In genomic region chr2:64987963-64988419, GRCh38 we compare ENCODE assay signal across 8 cellular contexts. TPM values are rescaled to one million over a fixed set of nuclear protein-coding genes. Genes with fewer than 3 reads are reported as not detected.
DNase-seq lines count a peak whose midpoint lies in the region; ATAC-seq and TF ChIP-seq lines count a peak whose summit lies in the region.

No MANE protein-coding gene starts in this region.

- peak overlapping the region; percentile 11 for H3K56ac ChIP-seq in mesendoderm (ENCODE audit: low read length)

- no peak for TF ChIP-seq CTCF in NB4 (IDR thresholded peaks at IDR 0.05; ENCODE audit: low read depth, low read length)

- H3K27ac Mint-ChIP-seq in central memory CD8-positive, alpha-beta T cell (ENCODE audit: low read depth): peak overlapping the region; percentile 17

- ATAC-seq in central memory CD8-positive, alpha-beta T cell (replicated peaks; ENCODE audit: extremely low read depth, poor library complexity, severe bottlenecking): no peak
- no peak for ATAC-seq in HG03045 (IDR thresholded peaks at IDR 0.05; ENCODE audit: unreplicated experiment)

- peaks cover 27% of the 10 kb centered on the region for H3K27me3 ChIP-seq in mesendoderm (ENCODE audit: insufficient read depth, low read length, poor library complexity)

- no peaks in the 10 kb centered on the region for H3K79me2 ChIP-seq in mesendoderm (ENCODE audit: control insufficient read depth, insufficient read depth, low read length)

- H3K4me1 Mint-ChIP-seq in central memory CD8-positive, alpha-beta T cell: peaks cover 50% of the 10 kb centered on the region

- no peaks in the 10 kb centered on the region for H3K27me3 Mint-ChIP-seq in central memory CD8-positive, alpha-beta T cell

- no CpG with 5 or more reads among the region's 12 CpGs for WGBS in mesendoderm (ENCODE audit: extremely low coverage, insufficient coverage, low lambda C conversion rate)

- no peaks in the 10 kb centered on the region for H3K79me1 ChIP-seq in mesendoderm (ENCODE audit: low read length)

- H3K4me1 ChIP-seq in mesendoderm (ENCODE audit: control insufficient read depth, low read depth, low read length): no peaks in the 10 kb centered on the region

- H3K4me2 ChIP-seq in mesendoderm (ENCODE audit: low read length): peak overlapping the region; percentile 77

- peak overlapping the region; percentile 73 for H3K4me3 ChIP-seq in NB4 (ENCODE audit: low read depth, low read length)
- H3K4me3 ChIP-seq in mesendoderm (ENCODE audit: low read length): no peak overlapping the region

- H4K5ac ChIP-seq in mesendoderm (ENCODE audit: low read length): no peak overlapping the region

- H3K18ac ChIP-seq in mesendoderm (ENCODE audit: low read length): no peak overlapping the region

- peaks cover 7% of the 10 kb centered on the region for H3K36me3 Mint-ChIP-seq in central memory CD8-positive, alpha-beta T cell (ENCODE audit: insufficient read depth)

- H3K4me3 Mint-ChIP-seq in central memory CD8-positive, alpha-beta T cell: peak overlapping the region; percentile 87

- DNase-seq in GF-D8 (lab: John Stamatoyannopoulos, UW) (peak; percentile 81), NB4 (ENCODE audit: low read depth) (no peak), mesendoderm (no peak), COLO829 (ENCODE audit: low spot score) (no peak), COR-L47 (lab: John Stamatoyannopoulos, UW) (no peak), mucosa of gallbladder (ENCODE audit: low spot score) (no peak)
- no peak for DNase-seq in central memory CD8-positive, alpha-beta T cell (ENCODE audit: low spot score in 2 of 2)

- no peak overlapping the region for H2BK5ac ChIP-seq in mesendoderm (ENCODE audit: low read length)

- no peaks in the 10 kb centered on the region for H3K36me3 ChIP-seq in mesendoderm (ENCODE audit: control insufficient read depth, insufficient read depth, low read length)

- no peak overlapping the region for H2AK5ac ChIP-seq in mesendoderm (ENCODE audit: low read length)

- H3K4ac ChIP-seq in mesendoderm (ENCODE audit: low read depth, low read length): no peak overlapping the region

- H2BK15ac ChIP-seq in mesendoderm (replicated peaks; ENCODE audit: low read depth): no peak overlapping the region

- no peak for TF ChIP-seq POLR2A in NB4 (IDR thresholded peaks at IDR 0.05; ENCODE audit: extremely low read depth, insufficient read length)

- H3K9me3 Mint-ChIP-seq in central memory CD8-positive, alpha-beta T cell: no peaks in the 10 kb centered on the region

- no peak overlapping the region for H3K23ac ChIP-seq in mesendoderm (ENCODE audit: low read length)

- H2BK120ac ChIP-seq in mesendoderm (ENCODE audit: low read depth, low read length): no peak overlapping the region

- no peak overlapping the region for H3K27ac ChIP-seq in mesendoderm (ENCODE audit: low read depth, low read length)

- H4K8ac ChIP-seq in mesendoderm (ENCODE audit: low read depth, low read length): no peak overlapping the region

- peak overlapping the region; percentile 28 for H3K9ac ChIP-seq in mesendoderm (ENCODE audit: low read length)

RNA-seq across cellular contexts. Expression of gene SLC1A4, which starts 1.2 kb away (rescaled TPM):
- polyA plus RNA-seq in mesendoderm (2013, experiment 1 of 2): 0.59 TPM
- 0.69 TPM for polyA plus RNA-seq in mesendoderm (2013, experiment 2 of 2)
- total RNA-seq in mucosa of gallbladder: 14.3 TPM
